8 cellular contexts compared by ENCODE assay signal in the genomic region with DNA sequence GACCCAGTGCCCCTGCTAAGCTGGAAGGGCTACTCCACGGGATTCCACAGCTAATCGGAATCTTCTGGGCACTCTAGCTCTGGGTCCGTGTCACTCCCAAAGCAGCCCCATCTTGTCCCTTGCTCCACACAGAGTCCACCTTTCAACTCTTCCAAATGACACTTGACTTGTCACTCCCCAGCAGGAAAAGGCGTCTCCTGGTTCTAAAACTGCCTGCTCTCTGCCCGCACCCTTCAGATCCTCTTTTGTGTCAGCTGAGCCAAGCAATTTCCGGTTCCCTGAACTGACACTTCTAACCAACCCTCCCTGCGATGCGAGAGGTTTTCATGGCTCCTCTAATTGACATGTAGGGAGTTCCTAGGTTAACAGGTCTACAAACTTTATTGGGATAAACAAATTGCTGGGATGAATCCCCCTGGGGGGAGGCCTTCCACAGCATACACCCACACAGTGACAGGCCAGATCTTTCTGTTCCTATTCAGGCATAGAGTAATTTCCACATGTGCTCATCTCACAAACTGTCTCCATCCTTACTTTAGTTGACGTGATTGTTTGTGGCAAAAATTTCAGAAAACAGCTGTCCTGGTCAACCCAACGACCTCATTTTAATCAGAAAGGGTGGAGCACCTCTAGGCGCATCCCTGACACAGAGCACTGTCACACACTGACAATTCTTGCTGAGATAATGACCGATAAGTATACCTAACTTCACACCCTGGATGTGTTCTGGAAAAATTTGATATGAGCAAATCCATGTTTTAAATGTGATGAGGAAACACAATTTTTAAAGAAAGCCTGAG.
DNase-seq lines count a peak whose midpoint lies in the region; ATAC-seq and TF ChIP-seq lines count a peak whose summit lies in the region.

No MANE protein-coding gene starts in this region.

- DNase-seq in breast epithelium (ENCODE audit: low spot score in 2 of 2) (no peak), vagina (ENCODE audit: extremely low spot score in 2 of 2) (no peak), NCI-H1436 treated with DMSO at 0.1 percent for 48 hours (lab: John Stamatoyannopoulos, UW) (no peak)

- peaks cover 8% of the 10 kb centered on the region for H3K4me1 ChIP-seq in OCI-LY3 (ENCODE audit: low read length)
- H3K4me1 ChIP-seq in breast epithelium, result peaks cover 6 to 19% of the 10 kb centered on the region in 2 donors
- peaks cover 53% of the 10 kb centered on the region for H3K4me1 ChIP-seq in muscle layer of colon (ENCODE audit: insufficient read depth, low read length)
- peaks cover 90% of the 10 kb centered on the region for H3K4me1 ChIP-seq in vagina

- H2AFZ ChIP-seq in OCI-LY3 (ENCODE audit: low read depth, low read length), result peak overlapping the region; percentile 57; the same call in 1 of the 2 replicates

- H3K27ac ChIP-seq in OCI-LY3 (ENCODE audit: low read length), result no peak overlapping the region
- H3K27ac ChIP-seq in breast epithelium, result peak overlapping the region; percentile 72 to 87
- peak overlapping the region; percentile 77 for H3K27ac ChIP-seq in muscle layer of colon (ENCODE audit: low read depth, low read length)
- peak overlapping the region; percentile 81 for H3K27ac ChIP-seq in vagina

- no peaks in the 10 kb centered on the region for H3K79me2 ChIP-seq in OCI-LY3 (ENCODE audit: low read length)

- H3K4me2 ChIP-seq in OCI-LY3 (ENCODE audit: low read length), result peak overlapping the region; percentile 59

- no peaks in the 10 kb centered on the region for H4K20me1 ChIP-seq in OCI-LY3 (ENCODE audit: insufficient read depth, low read length)

- TF ChIP-seq POLR2A in breast epithelium (IDR thresholded peaks at IDR 0.05) (no peak), vagina (IDR thresholded peaks at IDR 0.05) (no peak)

- ATAC-seq in GM18870 (IDR thresholded peaks at IDR 0.05; ENCODE audit: unreplicated experiment) (peak; percentile 50), HG03039 (IDR thresholded peaks at IDR 0.05; ENCODE audit: unreplicated experiment) (no peak), GM21381 (IDR thresholded peaks at IDR 0.05; ENCODE audit: unreplicated experiment) (no peak)

- intact Hi-C loops in breast epithelium (cut with DNase I; ENCODE audit: low total_unique reads) (no loop called here), vagina (cut with DNase I) (no loop called here)

- TF ChIP-seq CTCF in OCI-LY3 (IDR thresholded peaks at IDR 0.05; ENCODE audit: low read depth, low read length) (no peak), breast epithelium (IDR thresholded peaks at IDR 0.05) (no peak), vagina (IDR thresholded peaks at IDR 0.05) (no peak)

- no peaks in the 10 kb centered on the region for H3K36me3 ChIP-seq in OCI-LY3 (replicated peaks; ENCODE audit: low read depth, low read length)
- H3K36me3 ChIP-seq in breast epithelium, result no peaks in the 10 kb centered on the region
- H3K36me3 ChIP-seq in muscle layer of colon (ENCODE audit: insufficient read depth, low read length), result no peaks in the 10 kb centered on the region
- no peaks in the 10 kb centered on the region for H3K36me3 ChIP-seq in vagina

- H3K9ac ChIP-seq in OCI-LY3 (ENCODE audit: low read length), result no peak overlapping the region
- H3K9ac ChIP-seq in muscle layer of colon (ENCODE audit: low read length), result no peak overlapping the region

- H3K4me3 ChIP-seq in OCI-LY3 (ENCODE audit: low read length) (peak overlapping the region; percentile 17; the same call in 1 of the 2 replicates), breast epithelium (peak overlapping the region in 1 of 3 donors; percentile 30), muscle layer of colon (ENCODE audit: low read depth in 1 of 2, low read length in 2 of 2) (peak overlapping the region in 1 of 2 donors; percentile 13), vagina (peak overlapping the region in 1 of 2 donors; percentile 12)

- no peaks in the 10 kb centered on the region for H3K9me3 ChIP-seq in OCI-LY3 (ENCODE audit: insufficient read depth, low read length)
- no peaks in the 10 kb centered on the region for H3K9me3 ChIP-seq in breast epithelium
- no peaks in the 10 kb centered on the region for H3K9me3 ChIP-seq in muscle layer of colon (ENCODE audit: low read length)
- no peaks in the 10 kb centered on the region for H3K9me3 ChIP-seq in vagina

- H3K27me3 ChIP-seq in OCI-LY3 (ENCODE audit: low read depth, low read length) (no peaks in the 10 kb centered on the region), breast epithelium (no peaks in the 10 kb centered on the region), muscle layer of colon (ENCODE audit: control insufficient read depth in 1 of 2, insufficient read depth in 2 of 2, low read length in 2 of 2) (no peaks in the 10 kb centered on the region), vagina (no peaks in the 10 kb centered on the region)
